In the genomic region with DNA sequence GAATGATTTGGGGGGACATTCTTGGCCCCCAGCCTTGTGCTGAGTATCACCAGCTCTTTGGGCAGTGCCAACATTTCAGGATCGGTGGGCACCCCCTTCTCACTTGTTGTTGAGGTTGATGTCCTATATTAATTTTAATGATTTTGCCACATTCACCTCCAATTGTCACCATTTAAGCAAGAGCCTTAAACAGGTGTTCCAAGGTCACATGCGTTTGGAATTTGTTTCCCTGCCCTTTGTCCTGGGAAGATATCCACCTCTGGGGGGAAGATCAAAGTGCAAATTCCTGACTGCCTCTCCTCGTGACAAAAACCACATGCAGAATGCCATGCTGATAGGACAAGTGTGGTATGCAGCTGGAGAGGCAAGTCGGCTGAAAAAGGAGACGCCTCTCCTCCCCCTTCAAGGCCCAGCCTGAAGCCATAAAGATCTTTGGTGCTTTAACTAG, we compare ENCODE assay signal across 11 cellular contexts.
A peak's percentile ranks its signal among the peaks of the same experiment; 100 is the strongest.
DNase-seq lines count a peak whose midpoint lies in the region; ATAC-seq and TF ChIP-seq lines count a peak whose summit lies in the region.
"Had no signal": no experiment of that assay in that cellular context is flagged by ENCODE, and none has a peak within 500 bp of the region (broad histone marks: within the 10 kb centered on the region; RNA-seq: fewer than 3 reads in every experiment).

No MANE protein-coding gene starts in this region.

- H3K36me3 ChIP-seq in brain microvascular endothelial cell (replicated peaks): no peaks in the 10 kb centered on the region
- H3K36me3 ChIP-seq: sigmoid colon had no signal

- no peak for TF ChIP-seq CTCF in epithelial cell of proximal tubule (conservative IDR thresholded peaks at IDR 0.05; ENCODE audit: low read depth, low read length)
- no peak for TF ChIP-seq CTCF in brain microvascular endothelial cell (IDR thresholded peaks at IDR 0.05; ENCODE audit: low read depth, low read length, missing control alignments)

- DNase-seq in EL: peak; percentile 37
- DNase-seq in HuH-7 (ENCODE audit: low spot score): peak; percentile 59
- DNase-seq in epithelial cell of proximal tubule (ENCODE audit: low read depth): peak; percentile 46
- DNase-seq in mucosa of gallbladder (ENCODE audit: low spot score): peak; percentile 81
- DNase-seq in brain microvascular endothelial cell: no peak
- no peak for DNase-seq in D341Med (ENCODE audit: low spot score)
- no peak for DNase-seq in NCI-H2171 treated with DMSO at 0.1 percent for 48 hours (lab: John Stamatoyannopoulos, UW)
- DNase-seq: NCI-H1930, NCI-H774, sigmoid colon had no signal

- no peak overlapping the region for H3K27ac ChIP-seq in brain microvascular endothelial cell
- H3K27ac ChIP-seq: sigmoid colon had no signal

- no peak for ATAC-seq in GM18511 (IDR thresholded peaks at IDR 0.05; ENCODE audit: unreplicated experiment)

- in situ Hi-C loops in brain microvascular endothelial cell (cut with HindIII; ENCODE audit: low pct_ligation_motif_present, low sequenced_read_pairs): no loop called here

- no peaks in the 10 kb centered on the region for H3K27me3 ChIP-seq in brain microvascular endothelial cell (replicated peaks)
- H3K27me3 ChIP-seq: sigmoid colon had no signal

- H3K4me3 ChIP-seq in epithelial cell of proximal tubule (ENCODE audit: low read depth, low read length) (no peak overlapping the region), brain microvascular endothelial cell (ENCODE audit: low read depth, low read length) (no peak overlapping the region)
- H3K4me3 ChIP-seq: sigmoid colon had no signal

Comparison
In these comparisons a context has a peak if more than half of its experiments do, and no peak if none do; other contexts are left out.
1. DNase-seq: peak in EL (single experiment), HuH-7 (single experiment), epithelial cell of proximal tubule (single experiment) and mucosa of gallbladder (single experiment); none in brain microvascular endothelial cell (single experiment), D341Med (single experiment) and NCI-H2171 treated with DMSO at 0.1 percent for 48 hours (single experiment).